In the genomic region with DNA sequence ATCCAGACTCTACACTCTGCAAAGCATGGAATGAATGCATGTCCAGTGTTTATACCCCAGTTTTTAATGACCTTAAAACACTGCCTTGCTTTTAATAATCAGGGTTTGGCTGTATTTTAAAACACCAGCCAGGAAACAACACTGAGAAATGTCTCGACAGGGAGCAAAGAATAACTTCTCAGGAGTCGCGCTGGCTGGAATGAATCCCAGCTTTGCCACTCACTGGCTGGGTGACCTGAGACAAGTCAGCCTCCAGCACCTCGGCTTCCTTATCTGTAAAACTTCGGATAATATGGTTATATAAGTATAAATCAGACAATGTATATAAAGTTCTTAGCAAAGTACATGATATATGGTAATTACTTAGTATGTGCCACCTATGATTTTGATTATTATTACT, we compare ENCODE assay signal across 29 cellular contexts.
"Had no signal": no experiment of that assay in that cellular context is flagged by ENCODE, and none has a peak within 500 bp of the region (broad histone marks: within the 10 kb centered on the region; RNA-seq: fewer than 3 reads in every experiment).

No MANE protein-coding gene starts in this region.

- ATAC-seq: activated CD4-positive, CD25-positive, alpha-beta regulatory T cell treated with anti-CD3 and anti-CD28 coated beads, Interleukin-2, amount 50 U/mL, for 24 hours; activated CD8-positive, alpha-beta memory T cell treated with anti-CD3 and anti-CD28 coated beads, Interleukin-2, amount 10 ng/mL, durations not matched to agents 7 days and 5 days; activated CD8-positive, alpha-beta T cell treated with anti-CD3 and anti-CD28 coated beads, Interleukin-2, amount 10 ng/mL, durations not matched to agents 7 days and 5 days; activated naive CD8-positive, alpha-beta T cell treated with anti-CD3 and anti-CD28 coated beads, Interleukin-2, amount 50 U/mL, for 24 hours; esophagus mucosa; T-helper 17 cell had no signal

- H3K36me3 ChIP-seq: adrenal gland, breast epithelium, cardiac muscle cell, WERI-Rb-1 had no signal

- H3K9me3 ChIP-seq: adrenal gland, breast epithelium had no signal

- H3K4me1 ChIP-seq: adrenal gland, breast epithelium had no signal

- H3K27me3 ChIP-seq: adrenal gland, breast epithelium, cardiac muscle cell, dorsolateral prefrontal cortex had no signal

- DNase-seq: activated B cell treated with CpG ODN at 0.5 μM for 24 hours; activated CD4-positive, alpha-beta memory T cell treated with anti-CD3 and anti-CD28 coated beads for 36 hours; activated CD4-positive, alpha-beta T cell treated with anti-CD3 and anti-CD28 coated beads, Interleukin-2, amount 10 ng/mL, durations not matched to agents 24 days and 14 days; activated CD8-positive, alpha-beta memory T cell treated with anti-CD3 and anti-CD28 coated beads, Interleukin-2, amount 10 ng/mL, durations not matched to agents 7 days and 5 days; activated CD8-positive, alpha-beta memory T cell treated with anti-CD3 and anti-CD28 coated beads, Interleukin-2, amount 50 U/mL, for 4 hours; activated CD8-positive, alpha-beta T cell treated with anti-CD3 and anti-CD28 coated beads, Interleukin-2, amount 10 ng/mL, durations not matched to agents 7 days and 5 days; activated effector memory CD4-positive, alpha-beta T cell treated with anti-CD3 and anti-CD28 coated beads, Interleukin-2, amount 50 U/mL, for 16 hours; activated naive CD4-positive, alpha-beta T cell treated with anti-CD3 and anti-CD28 coated beads for 36 hours; activated naive CD8-positive, alpha-beta T cell treated with anti-CD3 and anti-CD28 coated beads for 36 hours; activated naive CD8-positive, alpha-beta T cell treated with anti-CD3 and anti-CD28 coated beads, Interleukin-2, amount 50 U/mL, for 24 hours; activated T-cell treated with anti-CD3 and anti-CD28 coated beads, Interleukin-2, amount 50 U/mL, for 1 hour; activated T-cell treated with anti-CD3 and anti-CD28 coated beads, Interleukin-2, amount 50 U/mL, for 48 hours; adrenal gland; amygdala; aorta; dorsolateral prefrontal cortex; effector memory CD4-positive, alpha-beta T cell; endodermal cell; foreskin fibroblast; head of caudate nucleus; T-helper 1 cell; T-helper 17 cell; T1000; WERI-Rb-1 had no signal

- H3K27ac ChIP-seq: adrenal gland, breast epithelium, cardiac muscle cell, coronary artery, WERI-Rb-1 had no signal

- H3K4me3 ChIP-seq: adrenal gland, breast epithelium, cardiac muscle cell, coronary artery, dorsolateral prefrontal cortex had no signal
